ENCODE assay signal across 8 cellular contexts in the genomic region with DNA sequence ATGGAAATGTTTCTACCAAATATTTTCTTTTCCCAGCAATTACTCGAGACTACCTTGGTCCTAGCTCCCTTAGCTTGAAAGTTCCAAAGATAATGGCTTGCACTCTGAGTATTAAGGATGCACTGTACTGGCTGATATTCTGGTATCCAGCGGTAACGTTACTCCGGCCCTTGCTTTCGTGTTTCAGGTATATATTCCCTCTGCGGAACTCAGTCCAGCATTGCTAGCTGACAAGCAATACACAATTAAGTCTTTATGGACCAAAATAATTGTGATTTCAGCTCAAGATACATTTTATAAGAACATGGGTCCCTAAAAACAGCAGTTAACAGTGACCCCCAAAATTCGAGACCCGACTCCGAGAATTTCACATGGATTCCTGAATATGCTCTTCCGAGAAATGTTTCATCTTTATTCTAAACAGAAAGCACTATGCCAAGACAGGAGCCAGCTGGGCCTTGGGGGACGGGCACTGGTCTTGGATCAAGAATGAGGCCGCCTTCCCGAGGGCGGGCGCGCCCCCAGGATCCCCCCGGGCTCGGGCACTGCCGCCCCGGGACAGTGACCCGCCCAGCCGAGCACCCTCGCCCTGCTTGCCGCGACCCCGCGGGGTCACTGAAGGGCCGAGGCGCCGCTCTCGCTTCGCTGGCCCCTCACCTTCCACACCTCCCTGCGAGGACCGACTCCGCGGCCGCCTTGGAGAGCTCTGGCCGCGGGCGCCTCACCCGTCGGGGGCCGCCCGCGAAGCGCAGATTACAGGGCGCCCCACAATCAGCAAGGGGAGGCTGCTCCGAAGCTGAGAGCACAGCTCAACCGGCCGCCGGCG. TPM values are rescaled to one million over a fixed set of nuclear protein-coding genes. Genes with fewer than 3 reads are reported as not detected.
DNase-seq lines count a peak whose midpoint lies in the region; ATAC-seq and TF ChIP-seq lines count a peak whose summit lies in the region.

No MANE protein-coding gene starts in this region.

- TF ChIP-seq EP300 in sigmoid colon (IDR thresholded peaks at IDR 0.05) = no peak

- 1% methylated on average over 52 of the region's 52 CpGs for WGBS in sigmoid colon, 2 donors

- H3K9me3 ChIP-seq in ascending aorta = no peaks in the 10 kb centered on the region
- no peaks in the 10 kb centered on the region for H3K9me3 ChIP-seq in sigmoid colon

- TF ChIP-seq POLR2A in sigmoid colon (IDR thresholded peaks at IDR 0.05) = no peak

- peak overlapping the region; percentile 84 to 98 for H3K27ac ChIP-seq in ascending aorta
- H3K27ac ChIP-seq in sigmoid colon = peak overlapping the region; percentile 94 to 99 (median 97)

- DNase-seq in EH (ENCODE audit: low read depth) = peak; percentile 43
- DNase-seq in NCI-H1105 treated with DMSO at 0.1 percent for 48 hours (lab: John Stamatoyannopoulos, UW) = peak; percentile 29
- no peak for DNase-seq in ascending aorta (ENCODE audit: low spot score in 2 of 2)
- peak; percentile 78 for DNase-seq in sigmoid colon
- DNase-seq in T-helper 9 cell = no peak
- no peak for DNase-seq in NCI-H1436 treated with DMSO at 0.1 percent for 48 hours (lab: John Stamatoyannopoulos, UW)

- H3K36me3 ChIP-seq in ascending aorta (peaks cover 0 to 2% of the 10 kb centered on the region in 2 donors), sigmoid colon (peaks cover 0 to 5% (median 0%) of the 10 kb centered on the region in 4 donors)

- TF ChIP-seq CTCF in ascending aorta (IDR thresholded peaks at IDR 0.05) (no peak), sigmoid colon (IDR thresholded peaks at IDR 0.05) (no peak)

- peaks cover 6 to 18% of the 10 kb centered on the region in 2 donors for H3K4me1 ChIP-seq in ascending aorta
- peaks cover 0 to 26% (median 18%) of the 10 kb centered on the region in 4 donors for H3K4me1 ChIP-seq in sigmoid colon

- intact Hi-C loops in ascending aorta (cut with DNase I) = loop anchor here (1.0 to 2.0 kb wide), 2 partner anchors 98 to 406 kb away; a partner anchor contains a TSS
- intact Hi-C loops in sigmoid colon (cut with DNase I) = loop anchor here (5.0 kb wide), 2 partner anchors 101 to 406 kb away; a partner anchor contains a TSS

- H3K27me3 ChIP-seq in ascending aorta (no peaks in the 10 kb centered on the region), sigmoid colon (no peaks in the 10 kb centered on the region)

- peak overlapping the region; percentile 90 to 97 for H3K4me3 ChIP-seq in ascending aorta
- H3K4me3 ChIP-seq in iPS-11a (ENCODE audit: low read depth, low read length) = peak overlapping the region; percentile 75
- peak overlapping the region; percentile 83 to 96 (median 86) for H3K4me3 ChIP-seq in sigmoid colon

- peak; percentile 4 for ATAC-seq in GM21786 (IDR thresholded peaks at IDR 0.05; ENCODE audit: unreplicated experiment)

RNA-seq across cellular contexts. Expression of a gene that starts 0.7 kb away (rescaled TPM):
- total RNA-seq in ascending aorta (0.96 TPM), sigmoid colon (10 to 100 TPM in 3 of 4 donors, 1 to 10 TPM in 1; 9.6 to 13.3 (median 12.8) TPM)
- polyA plus RNA-seq in sigmoid colon = 1 to 10 TPM; 4.8 to 6.9 (median 6.5) TPM

Comparison
In these comparisons a context has a peak if more than half of its experiments do, and no peak if none do; other contexts are left out.
1. DNase-seq: peak in EH (single experiment), NCI-H1105 treated with DMSO at 0.1 percent for 48 hours (single experiment) and sigmoid colon (single experiment); none in ascending aorta (0 of 2), T-helper 9 cell (single experiment) and NCI-H1436 treated with DMSO at 0.1 percent for 48 hours (single experiment).
2. Peak in every context shown above with its lines, with median percentiles within 50 percentile points of each other: H3K4me3 ChIP-seq.